In the genomic region with DNA sequence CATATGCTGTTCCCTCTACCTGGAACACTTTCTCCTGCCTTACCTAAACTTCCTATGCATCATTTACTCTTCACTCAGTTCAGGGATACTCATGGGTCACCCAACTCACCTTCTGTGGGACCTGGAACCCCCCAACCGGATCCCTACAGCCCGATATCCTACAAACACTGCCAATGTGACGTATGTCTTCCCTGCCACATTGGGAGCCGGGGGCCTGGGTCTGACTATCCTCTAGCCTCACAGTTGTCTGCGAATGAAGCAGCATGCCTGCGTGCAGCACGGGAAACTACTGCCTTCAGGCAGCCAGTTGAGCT, we compare ENCODE assay signal across 8 cellular contexts. TPM values are rescaled to one million over a fixed set of nuclear protein-coding genes. Genes with fewer than 3 reads are reported as not detected.
DNase-seq lines count a peak whose midpoint lies in the region; ATAC-seq and TF ChIP-seq lines count a peak whose summit lies in the region.

No MANE protein-coding gene starts in this region.

- H3K27ac Mint-ChIP-seq in T-cell = peak overlapping the region; percentile 99 to 100

- peaks cover 67 to 69% (median 69%) of the 10 kb centered on the region in 3 donors for H3K4me1 Mint-ChIP-seq in T-cell

- TF ChIP-seq CTCF in GM12875 (IDR thresholded peaks at IDR 0.05; ENCODE audit: borderline replicate concordance, insufficient read depth, low read depth, low read length) = no peak
- no peak for TF ChIP-seq CTCF in fibroblast of pulmonary artery (IDR thresholded peaks at IDR 0.05; ENCODE audit: low read length, missing control alignments)
- no peak for TF ChIP-seq CTCF in retinal pigment epithelial cell (conservative IDR thresholded peaks at IDR 0.05; ENCODE audit: low read depth, low read length)

- H3K4me3 ChIP-seq in GM12875 (ENCODE audit: low read depth, low read length) = peak overlapping the region; percentile 99
- H3K4me3 ChIP-seq in fibroblast of pulmonary artery (replicated peaks; ENCODE audit: low read depth, low read length) = peak overlapping the region; percentile 92
- H3K4me3 ChIP-seq in retinal pigment epithelial cell (ENCODE audit: low read length) = peak overlapping the region; percentile 91

- peaks cover 21% of the 10 kb centered on the region for H3K36me3 Mint-ChIP-seq in T-cell

- POLR2A ChIA-PET in T-cell (lab: Charles Lee) = interaction anchor here (0.5 to 0.8 kb wide), 3 partner anchors 13 to 49 kb away, joined by 3 to 6 read pairs (median 5); no protein-coding TSS in a partner anchor

- H3K27me3 Mint-ChIP-seq in T-cell = no peaks in the 10 kb centered on the region

- DNase-seq in T-cell (no peak), fibroblast of pulmonary artery (ENCODE audit: low read depth) (no peak), retinal pigment epithelial cell (ENCODE audit: low read depth) (no peak), NAMALWA (ENCODE audit: low spot score) (no peak), NCI-H187 treated with DMSO at 0.1 percent for 48 hours (lab: John Stamatoyannopoulos, UW) (no peak)
- DNase-seq in effector CD4-positive, alpha-beta T cell = no peak

- peak overlapping the region; percentile 94 to 99 (median 97) for H3K4me3 Mint-ChIP-seq in T-cell

- CTCF ChIA-PET in T-cell (lab: Charles Lee) = interaction anchor here in 1 of 2 donors (1.0 to 2.1 kb wide), 8 partner anchors 9 to 261 kb away, joined by 3 to 10 read pairs (median 3); partner anchors contain the start of genes CISH, HYAL3, NAA80 and RASSF1

- H3K9me3 Mint-ChIP-seq in T-cell = no peaks in the 10 kb centered on the region

- ATAC-seq in T-cell (replicated peaks in 1 of 4) (no peak), HG03045 (IDR thresholded peaks at IDR 0.05; ENCODE audit: unreplicated experiment) (no peak)

RNA-seq across cellular contexts. Expression of gene NPRL2, which starts 0.4 kb away (rescaled TPM):
- 10 to 100 TPM; 26.6 to 52.2 (median 48.1) TPM for total RNA-seq in T-cell

RNA-seq across cellular contexts. Expression of gene CYB561D2, which starts 0.5 kb away (rescaled TPM):
- 10 to 100 TPM; 25.7 to 45.3 (median 32.7) TPM for total RNA-seq in T-cell

RNA-seq across cellular contexts. Expression of gene ZMYND10, which starts 4.6 kb away (rescaled TPM):
- total RNA-seq in T-cell = 1 to 10 TPM; 1.2 to 6.1 (median 2.9) TPM

RNA-seq across cellular contexts. Expression of gene TMEM115, which starts 9.2 kb away (rescaled TPM):
- total RNA-seq in T-cell = 10 to 100 TPM; 13.9 to 35.2 (median 33.1) TPM

RNA-seq across cellular contexts. Expression of gene RASSF1, which starts 9.5 kb away (rescaled TPM):
- total RNA-seq in T-cell = 100 to 1,000 TPM in 1 of 5 donors, 10 to 100 TPM in 4; 73.2 to 153 (median 79.6) TPM
